Comparison of ENCODE assay signal across 1 cellular context in genomic region chr7:100089458-100090201, GRCh38.
TF ChIP-seq lines count a peak whose summit lies in the region.

No MANE protein-coding gene starts in this region.

TF ChIP-seq in HepG2, 621 proteins besides CTCF, POLR2A, EP300 and RAD21:
- TF ChIP-seq CC2D1A (CRISPR knock-in tag; IDR thresholded peaks at IDR 0.05) (no peak), ZBTB26 (CRISPR knock-in tag; IDR thresholded peaks at IDR 0.05; ENCODE audit: borderline replicate concordance) (no peak), ZBTB40 (IDR thresholded peaks at IDR 0.05) (peak; percentile 7; the same call in 1 of the 2 replicates), ZBTB40 (CRISPR knock-in tag; IDR thresholded peaks at IDR 0.05) (no peak)
- TF ChIP-seq, protein P1, sequence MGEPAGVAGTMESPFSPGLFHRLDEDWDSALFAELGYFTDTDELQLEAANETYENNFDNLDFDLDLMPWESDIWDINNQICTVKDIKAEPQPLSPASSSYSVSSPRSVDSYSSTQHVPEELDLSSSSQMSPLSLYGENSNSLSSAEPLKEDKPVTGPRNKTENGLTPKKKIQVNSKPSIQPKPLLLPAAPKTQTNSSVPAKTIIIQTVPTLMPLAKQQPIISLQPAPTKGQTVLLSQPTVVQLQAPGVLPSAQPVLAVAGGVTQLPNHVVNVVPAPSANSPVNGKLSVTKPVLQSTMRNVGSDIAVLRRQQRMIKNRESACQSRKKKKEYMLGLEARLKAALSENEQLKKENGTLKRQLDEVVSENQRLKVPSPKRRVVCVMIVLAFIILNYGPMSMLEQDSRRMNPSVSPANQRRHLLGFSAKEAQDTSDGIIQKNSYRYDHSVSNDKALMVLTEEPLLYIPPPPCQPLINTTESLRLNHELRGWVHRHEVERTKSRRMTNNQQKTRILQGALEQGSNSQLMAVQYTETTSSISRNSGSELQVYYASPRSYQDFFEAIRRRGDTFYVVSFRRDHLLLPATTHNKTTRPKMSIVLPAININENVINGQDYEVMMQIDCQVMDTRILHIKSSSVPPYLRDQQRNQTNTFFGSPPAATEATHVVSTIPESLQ (CRISPR knock-in tag; conservative IDR thresholded peaks at IDR 0.05) = no peak
